ENCODE assay signal across 14 cellular contexts in the genomic region with DNA sequence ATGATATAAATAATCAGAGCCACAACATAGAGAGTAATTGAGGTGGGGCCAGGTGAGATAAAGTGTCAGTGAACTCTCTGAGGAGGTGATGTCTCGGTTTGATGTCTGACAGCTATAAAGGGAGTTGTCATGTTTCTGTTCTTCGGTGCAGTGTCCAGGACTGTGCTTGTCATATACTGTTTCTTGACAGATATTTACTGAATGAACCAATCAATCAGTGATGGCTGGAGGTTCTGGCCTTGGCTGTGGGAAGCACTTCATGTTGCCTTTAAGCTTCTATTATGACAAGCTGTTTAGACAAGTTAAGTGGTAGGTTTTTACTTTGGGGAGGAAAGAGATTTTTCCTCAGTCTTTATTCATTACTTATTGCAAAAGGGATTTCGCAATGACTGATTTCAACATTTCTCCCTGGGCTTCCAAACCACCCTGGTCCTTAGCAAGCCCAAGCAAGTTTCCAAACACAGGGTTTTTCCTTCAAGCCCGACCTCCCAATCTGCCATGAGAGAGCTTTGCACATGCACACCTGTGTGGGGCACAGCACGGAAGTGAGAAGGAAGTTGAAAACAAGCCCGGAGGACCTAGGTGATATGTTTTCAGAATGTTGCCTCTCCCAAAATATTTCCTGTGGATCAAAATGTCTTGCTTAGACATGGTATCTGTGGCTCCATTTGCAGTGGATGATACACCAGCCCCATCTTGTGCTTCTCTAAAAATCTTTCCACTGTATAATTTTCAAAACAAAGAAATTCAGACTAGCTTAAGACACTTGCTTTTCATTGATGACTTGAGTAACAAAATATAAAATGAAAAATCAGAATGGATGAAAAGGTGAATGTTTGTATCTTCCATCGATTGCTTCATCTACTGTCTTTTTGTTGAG.
DNase-seq lines count a peak whose midpoint lies in the region; ATAC-seq and TF ChIP-seq lines count a peak whose summit lies in the region.
"Had no signal": no experiment of that assay in that cellular context is flagged by ENCODE, and none has a peak within 500 bp of the region (broad histone marks: within the 10 kb centered on the region; RNA-seq: fewer than 3 reads in every experiment).

No MANE protein-coding gene starts in this region.

- no peaks in the 10 kb centered on the region for H3K27me3 Mint-ChIP-seq in T-helper 2 cell treated with Interferon-gamma antibody and Interleukin-4, amounts not matched to agents 5 μg/mL and 100 μg/mL, for 36 hours (ENCODE audit: low read depth)

- H3K9me3 Mint-ChIP-seq in T-helper 2 cell treated with Interferon-gamma antibody and Interleukin-4, amounts not matched to agents 5 μg/mL and 100 μg/mL, for 36 hours: peaks cover 5% of the 10 kb centered on the region

- ATAC-seq in omental fat pad (ENCODE audit: low FRiP score) (peak; percentile 83), GM19351 (IDR thresholded peaks at IDR 0.05; ENCODE audit: unreplicated experiment) (no peak), left lobe of liver (no peak)
- ATAC-seq: stimulated activated naive CD8-positive, alpha-beta T cell treated with anti-CD3 and anti-CD28 coated beads, Interleukin-15, Interleukin-2, amounts not matched to agents 100 U/mL and 50 U/mL, for 24 hours had no signal

- H3K4me3 ChIP-seq in esophagus (ENCODE audit: low read depth in 1 of 2, low read length in 2 of 2): no peak overlapping the region

- no peaks in the 10 kb centered on the region for H3K36me3 ChIP-seq in esophagus (ENCODE audit: control insufficient read depth in 2 of 2, insufficient read depth in 2 of 2, low read length in 1 of 2)

- no peaks in the 10 kb centered on the region for H3K36me3 Mint-ChIP-seq in T-helper 2 cell treated with Interferon-gamma antibody and Interleukin-4, amounts not matched to agents 5 μg/mL and 100 μg/mL, for 36 hours (ENCODE audit: low read depth)

- no peak overlapping the region for H3K27ac Mint-ChIP-seq in T-helper 2 cell treated with Interferon-gamma antibody and Interleukin-4, amounts not matched to agents 5 μg/mL and 100 μg/mL, for 36 hours

- DNase-seq in GM04504 (ENCODE audit: low read depth) (peak; percentile 40), NCI-H226 (peak; percentile 26), omental fat pad (ENCODE audit: low spot score) (no peak), left lobe of liver (ENCODE audit: low spot score) (no peak)
- no peak for DNase-seq in T-helper 2 cell treated with Interferon-gamma antibody and Interleukin-4, amounts not matched to agents 5 μg/mL and 100 μg/mL, for 36 hours (ENCODE audit: low spot score)
- DNase-seq in stimulated activated CD4-positive, alpha-beta T cell treated with anti-CD3 and anti-CD28 coated beads, Interleukin-2, amount 100 ng/mL, for 48 hours: no peak
- DNase-seq: central memory CD4-positive, alpha-beta T cell; hippocampal formation; NK-92 treated with Interleukin-12 subunit alpha and Interleukin-12 subunit beta, amount 100 ng/mL, for 24 hours; stimulated activated CD4-positive, alpha-beta T cell treated with anti-CD3 and anti-CD28 coated beads, Interleukin-15, amount 100 ng/mL, for 24 hours; stimulated activated naive CD8-positive, alpha-beta T cell treated with anti-CD3 and anti-CD28 coated beads, Interleukin-15, Interleukin-2, amounts not matched to agents 100 U/mL and 50 U/mL, for 24 hours; T-helper 9 cell had no signal

- TF ChIP-seq CTCF in omental fat pad (IDR thresholded peaks at IDR 0.05): no peak

- WGBS in esophagus, 2 donors: 38 to 41% methylated on average over 7 of the region's 7 CpGs

- no peaks in the 10 kb centered on the region for H3K4me1 Mint-ChIP-seq in T-helper 2 cell treated with Interferon-gamma antibody and Interleukin-4, amounts not matched to agents 5 μg/mL and 100 μg/mL, for 36 hours (ENCODE audit: low read depth)

- no peaks in the 10 kb centered on the region for H3K4me1 ChIP-seq in esophagus (ENCODE audit: control insufficient read depth in 2 of 2, insufficient read depth in 2 of 2, low read length in 1 of 2)

- peaks cover 0 to 3% of the 10 kb centered on the region in 2 donors for H3K9me3 ChIP-seq in esophagus (ENCODE audit: control insufficient read depth in 2 of 2, insufficient read depth in 1 of 2, low read depth in 1 of 2, low read length in 1 of 2)

- no peak overlapping the region for H3K4me3 Mint-ChIP-seq in T-helper 2 cell treated with Interferon-gamma antibody and Interleukin-4, amounts not matched to agents 5 μg/mL and 100 μg/mL, for 36 hours

- H3K27ac ChIP-seq in esophagus (ENCODE audit: low read depth in 2 of 2, low read length in 1 of 2): peak overlapping the region; percentile 74 to 77

- no peaks in the 10 kb centered on the region for H3K27me3 ChIP-seq in esophagus (ENCODE audit: control insufficient read depth in 1 of 2, insufficient read depth in 2 of 2, low read length in 2 of 2)

Comparison
In these comparisons a context has a peak if more than half of its experiments do, and no peak if none do; other contexts are left out.
1. DNase-seq: peak in GM04504 (single experiment) and NCI-H226 (single experiment); none in omental fat pad (single experiment), T-helper 2 cell treated with Interferon-gamma antibody and Interleukin-4, amounts not matched to agents 5 μg/mL and 100 μg/mL, for 36 hours (single experiment), left lobe of liver (single experiment) and stimulated activated CD4-positive, alpha-beta T cell treated with anti-CD3 and anti-CD28 coated beads, Interleukin-2, amount 100 ng/mL, for 48 hours (0 of 2).